Comparison of ENCODE assay signal across 7 cellular contexts in the genomic region with DNA sequence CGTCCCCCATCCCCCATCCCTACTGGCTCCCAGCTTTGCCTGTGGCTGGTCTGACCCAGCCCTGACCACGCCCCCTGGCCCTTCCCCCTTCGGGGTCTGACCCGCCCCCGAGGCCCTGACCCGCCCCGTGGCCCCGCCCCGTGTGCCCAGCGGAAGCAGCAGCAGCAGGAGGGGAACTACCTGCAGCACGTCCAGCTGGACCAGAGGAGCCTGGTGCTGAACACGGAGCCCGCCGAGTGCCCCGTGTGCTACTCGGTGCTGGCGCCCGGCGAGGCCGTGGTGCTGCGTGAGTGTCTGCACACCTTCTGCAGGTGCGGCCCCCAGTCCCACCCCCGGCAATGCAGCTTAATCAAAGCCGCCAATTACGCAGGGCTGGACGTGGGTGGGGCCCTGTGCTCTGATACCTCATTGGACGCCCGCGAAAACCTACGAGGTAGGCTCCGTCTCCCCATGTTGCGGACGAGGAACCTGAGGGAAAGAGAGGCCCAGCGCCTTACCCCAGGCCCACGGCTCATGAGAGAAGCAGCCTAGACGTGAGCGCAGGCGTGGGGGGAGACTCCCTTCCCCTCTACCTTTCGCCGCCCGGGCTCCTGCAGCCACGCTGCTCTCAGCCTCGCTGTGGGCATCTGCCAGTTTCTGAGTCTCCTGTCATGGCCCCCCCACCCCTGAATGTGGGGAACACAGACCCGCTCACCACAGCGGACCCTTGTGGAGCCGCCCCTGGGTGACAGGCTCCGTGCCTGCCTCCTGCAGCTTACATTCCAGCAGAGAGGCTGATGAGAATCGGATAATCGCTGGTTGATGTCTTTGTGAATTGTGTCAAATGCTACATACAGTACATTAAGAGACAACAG. TPM values are rescaled to one million over a fixed set of nuclear protein-coding genes. Genes with fewer than 3 reads are reported as not detected.
DNase-seq lines count a peak whose midpoint lies in the region; ATAC-seq and TF ChIP-seq lines count a peak whose summit lies in the region.

No MANE protein-coding gene starts in this region.

- POLR2A ChIA-PET in CD4-positive, alpha-beta T cell (lab: Charles Lee) = no interaction called here

- H3K4me1 Mint-ChIP-seq in CD4-positive, alpha-beta T cell (ENCODE audit: low read depth) = peaks cover 14% of the 10 kb centered on the region
- H3K4me1 Mint-ChIP-seq in immature natural killer cell = peaks cover 11 to 18% of the 10 kb centered on the region in 2 donors

- H3K9ac ChIP-seq in DND-41 (ENCODE audit: low read depth, low read length) (no peak overlapping the region), OCI-LY1 (ENCODE audit: low read length) (no peak overlapping the region)

- no peaks in the 10 kb centered on the region for H3K9me3 Mint-ChIP-seq in CD4-positive, alpha-beta T cell
- no peaks in the 10 kb centered on the region for H3K9me3 Mint-ChIP-seq in immature natural killer cell

- H3K4me1 ChIP-seq in DND-41 (ENCODE audit: insufficient read depth, low read length) (no peaks in the 10 kb centered on the region), OCI-LY1 (ENCODE audit: insufficient read depth, low read length, severe bottlenecking) (peaks cover 23% of the 10 kb centered on the region)

- H2AFZ ChIP-seq in DND-41 (ENCODE audit: low read depth, low read length) (no peak overlapping the region), OCI-LY1 (ENCODE audit: low read length) (no peak overlapping the region)

- H3K9me3 ChIP-seq in CD4-positive, alpha-beta T cell (ENCODE audit: control insufficient read depth, low read length) = no peaks in the 10 kb centered on the region
- H3K9me3 ChIP-seq in DND-41 (ENCODE audit: insufficient read depth, low read length, severe bottlenecking) (no peaks in the 10 kb centered on the region), OCI-LY1 (ENCODE audit: low read length) (no peaks in the 10 kb centered on the region)

- H3K4me2 ChIP-seq in DND-41 (ENCODE audit: insufficient read depth, low read length) (no peak overlapping the region), OCI-LY1 (ENCODE audit: low read length) (peak overlapping the region; percentile 58)

- no peak overlapping the region for H3K4me3 Mint-ChIP-seq in CD4-positive, alpha-beta T cell
- no peak overlapping the region for H3K4me3 Mint-ChIP-seq in immature natural killer cell

- DNase-seq in CD4-positive, alpha-beta T cell = no peak
- DNase-seq in DND-41 = no peak
- no peak for DNase-seq in immature natural killer cell
- no peak for DNase-seq in GM19240 (ENCODE audit: insufficient read length, low spot score)
- no peak for DNase-seq in NCI-H1048 (lab: John Stamatoyannopoulos, UW)

- peak overlapping the region; percentile 45 for H3K27ac Mint-ChIP-seq in CD4-positive, alpha-beta T cell
- H3K27ac Mint-ChIP-seq in immature natural killer cell = peak overlapping the region in 4 of 6 donors; percentile 9 to 60 (median 23)

- H3K9me2 ChIP-seq in OCI-LY1 (ENCODE audit: low read depth, low read length) = no peaks in the 10 kb centered on the region

- no peaks in the 10 kb centered on the region for H3K27me3 ChIP-seq in CD4-positive, alpha-beta T cell (ENCODE audit: control insufficient read depth, insufficient read depth, low read length)
- H3K27me3 ChIP-seq in DND-41 (ENCODE audit: insufficient read depth, low read length, poor library complexity) (no peaks in the 10 kb centered on the region), OCI-LY1 (ENCODE audit: insufficient read depth, low read length) (no peaks in the 10 kb centered on the region)

- H4K20me1 ChIP-seq in DND-41 (ENCODE audit: insufficient read depth, low read length) = peaks cover 20% of the 10 kb centered on the region
- H4K20me1 ChIP-seq in OCI-LY1 (ENCODE audit: insufficient read depth, low read length) = no peaks in the 10 kb centered on the region

- CTCF ChIA-PET in CD4-positive, alpha-beta T cell (lab: Charles Lee) = no interaction called here

- ATAC-seq in CD4-positive, alpha-beta T cell (ENCODE audit: poor library complexity) = no peak
- peak; percentile 27; the same call in 1 of the 3 replicates for ATAC-seq in DND-41 (ENCODE audit: insufficient read depth, low read depth)
- ATAC-seq in GM18502 (IDR thresholded peaks at IDR 0.05; ENCODE audit: poor library complexity, unreplicated experiment) = no peak

- no peak overlapping the region for H3K27ac ChIP-seq in CD4-positive, alpha-beta T cell (ENCODE audit: low read depth, low read length)
- H3K27ac ChIP-seq in DND-41 (ENCODE audit: low read length) = no peak overlapping the region
- no peak overlapping the region for H3K27ac ChIP-seq in OCI-LY1 (ENCODE audit: low read depth, low read length, poor library complexity, severe bottlenecking)

- TF ChIP-seq CTCF in CD4-positive, alpha-beta T cell (IDR thresholded peaks at IDR 0.05) = no peak
- TF ChIP-seq CTCF in DND-41 (IDR thresholded peaks at IDR 0.05; ENCODE audit: borderline replicate concordance, extremely low read depth, low read length, poor library complexity, severe bottlenecking) = no peak
- no peak for TF ChIP-seq CTCF in OCI-LY1 (IDR thresholded peaks at IDR 0.05; ENCODE audit: low read length)

- H3K4me3 ChIP-seq in DND-41 (ENCODE audit: low read depth in 1 of 2, low read length in 2 of 2) = no peak overlapping the region
- H3K4me3 ChIP-seq in OCI-LY1 (ENCODE audit: low read depth, low read length, poor library complexity, severe bottlenecking) = peak overlapping the region; percentile 50

- no peaks in the 10 kb centered on the region for H3F3A ChIP-seq in OCI-LY1 (ENCODE audit: insufficient read depth, low read length)

- H3K27me3 Mint-ChIP-seq in CD4-positive, alpha-beta T cell = no peaks in the 10 kb centered on the region
- H3K27me3 Mint-ChIP-seq in immature natural killer cell (ENCODE audit: low read depth in 3 of 3) = peaks cover 0 to 2% (median 0%) of the 10 kb centered on the region in 3 donors

- intact Hi-C loops in CD4-positive, alpha-beta T cell (cut with DNase I, micrococcal nuclease) = no loop called here

- peaks cover 76% of the 10 kb centered on the region for H3K36me3 Mint-ChIP-seq in CD4-positive, alpha-beta T cell (ENCODE audit: low read depth)
- peaks cover 4 to 32% (median 4%) of the 10 kb centered on the region in 3 donors for H3K36me3 Mint-ChIP-seq in immature natural killer cell

- peaks cover 73% of the 10 kb centered on the region for H3K36me3 ChIP-seq in DND-41 (ENCODE audit: insufficient read depth, low read length)
- H3K36me3 ChIP-seq in OCI-LY1 (ENCODE audit: insufficient read depth, low read length) = peaks cover 36% of the 10 kb centered on the region

- peaks cover 4% of the 10 kb centered on the region; the same call in 1 of the 2 replicates for H3K79me2 ChIP-seq in DND-41 (ENCODE audit: insufficient read depth, low read length)
- no peaks in the 10 kb centered on the region for H3K79me2 ChIP-seq in OCI-LY1 (ENCODE audit: insufficient read depth, low read length)

RNA-seq across cellular contexts. Expression of a gene that starts 12.8 kb away (rescaled TPM):
- total RNA-seq in CD4-positive, alpha-beta T cell = 10 to 100 TPM; 53.3 to 57.3 TPM
- polyA plus RNA-seq in immature natural killer cell = 100 to 1,000 TPM; 110 to 131 (median 126) TPM

RNA-seq across cellular contexts. Expression of a gene that starts 40.4 kb away (rescaled TPM):
- total RNA-seq in CD4-positive, alpha-beta T cell = 1 to 10 TPM; 1.3 to 1.5 TPM
- 10 to 100 TPM; 17.0 to 27.6 (median 25.0) TPM for polyA plus RNA-seq in immature natural killer cell

RNA-seq across cellular contexts. Expression of a gene that starts 41.4 kb away (rescaled TPM):
- total RNA-seq in CD4-positive, alpha-beta T cell = 10 to 100 TPM; 15.7 to 16.1 TPM
- polyA plus RNA-seq in immature natural killer cell = 10 to 100 TPM; 19.4 to 38.3 (median 33.2) TPM
